1 cellular context compared by ENCODE assay signal in the genomic region with DNA sequence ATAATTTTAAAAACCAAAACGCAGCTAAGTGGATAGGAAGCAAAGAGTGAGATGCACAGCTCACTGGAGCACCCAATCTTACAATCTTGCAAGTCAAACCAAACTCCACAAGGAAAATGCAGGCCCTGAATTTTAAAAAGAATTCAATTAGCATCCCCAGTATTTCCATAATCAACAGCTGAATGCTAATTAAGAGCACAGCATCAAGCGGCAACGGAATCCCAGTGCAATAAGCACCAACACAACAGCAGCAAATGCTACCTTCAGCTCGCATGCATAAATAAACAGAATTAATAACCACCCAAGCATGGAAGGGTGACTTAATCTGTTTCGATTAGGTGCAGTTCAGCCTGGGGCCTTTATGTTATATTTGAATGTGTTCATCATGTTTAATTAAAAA.
TF ChIP-seq lines count a peak whose summit lies in the region.

No MANE protein-coding gene starts in this region.

TF ChIP-seq in H1, 55 proteins besides CTCF, POLR2A, EP300 and RAD21:
- TF ChIP-seq NANOG (IDR thresholded peaks at IDR 0.05; ENCODE audit: insufficient read depth, low read depth, low read length, poor library complexity, severe bottlenecking) = peak; percentile 15
- TF ChIP-seq SRF (IDR thresholded peaks at IDR 0.05; ENCODE audit: low read depth, low read length) = no peak
- TF ChIP-seq SP1 (IDR thresholded peaks at IDR 0.05; ENCODE audit: low read depth, low read length) = 0 out of 2 replicates have a peak, but pooled peaks have one; percentile 30
